2 cellular contexts compared by ENCODE assay signal in the genomic region with DNA sequence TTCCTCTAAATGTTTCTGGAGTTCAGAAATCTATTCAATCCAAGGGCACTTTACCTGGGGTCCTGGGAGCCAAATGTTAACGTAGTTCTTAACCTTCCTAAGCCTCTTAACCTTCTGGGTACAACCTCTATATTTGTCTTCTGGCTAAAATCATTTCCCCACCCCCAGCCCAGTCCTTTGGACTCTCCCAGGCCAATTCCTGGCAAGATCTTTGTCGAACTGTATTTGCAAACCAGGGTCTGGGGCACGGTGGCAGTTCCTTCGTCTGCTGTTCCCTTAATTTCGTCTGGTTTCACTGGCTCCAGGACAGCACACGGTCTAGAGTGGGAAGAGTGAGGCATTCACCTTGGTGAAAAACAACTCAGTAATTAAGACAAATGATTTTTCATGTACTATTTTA.
TF ChIP-seq lines count a peak whose summit lies in the region.

No MANE protein-coding gene starts in this region.

TF ChIP-seq in A549, 52 proteins besides CTCF, POLR2A, EP300 and RAD21:
- no peak for TF ChIP-seq RCOR1 (IDR thresholded peaks at IDR 0.05; ENCODE audit: low read depth, low read length)
- no peak for TF ChIP-seq CBX2 (IDR thresholded peaks at IDR 0.05; ENCODE audit: borderline replicate concordance, low read depth)
- TF ChIP-seq CBX8 (IDR thresholded peaks at IDR 0.05): no peak
- TF ChIP-seq TFCP2L1 (CRISPR knock-in tag; IDR thresholded peaks at IDR 0.05): no peak
- TF ChIP-seq ZNF302 (CRISPR knock-in tag; IDR thresholded peaks at IDR 0.05): no peak
- TF ChIP-seq, protein P1, sequence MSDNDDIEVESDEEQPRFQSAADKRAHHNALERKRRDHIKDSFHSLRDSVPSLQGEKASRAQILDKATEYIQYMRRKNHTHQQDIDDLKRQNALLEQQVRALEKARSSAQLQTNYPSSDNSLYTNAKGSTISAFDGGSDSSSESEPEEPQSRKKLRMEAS (IDR thresholded peaks at IDR 0.05): no peak
- TF ChIP-seq HOXB5 (CRISPR knock-in tag; IDR thresholded peaks at IDR 0.05): no peak
- TF ChIP-seq MYC (IDR thresholded peaks at IDR 0.05; ENCODE audit: borderline replicate concordance, low read length): no peak
- no peak for TF ChIP-seq FOSB (CRISPR knock-in tag; IDR thresholded peaks at IDR 0.05)
- TF ChIP-seq, protein P2, sequence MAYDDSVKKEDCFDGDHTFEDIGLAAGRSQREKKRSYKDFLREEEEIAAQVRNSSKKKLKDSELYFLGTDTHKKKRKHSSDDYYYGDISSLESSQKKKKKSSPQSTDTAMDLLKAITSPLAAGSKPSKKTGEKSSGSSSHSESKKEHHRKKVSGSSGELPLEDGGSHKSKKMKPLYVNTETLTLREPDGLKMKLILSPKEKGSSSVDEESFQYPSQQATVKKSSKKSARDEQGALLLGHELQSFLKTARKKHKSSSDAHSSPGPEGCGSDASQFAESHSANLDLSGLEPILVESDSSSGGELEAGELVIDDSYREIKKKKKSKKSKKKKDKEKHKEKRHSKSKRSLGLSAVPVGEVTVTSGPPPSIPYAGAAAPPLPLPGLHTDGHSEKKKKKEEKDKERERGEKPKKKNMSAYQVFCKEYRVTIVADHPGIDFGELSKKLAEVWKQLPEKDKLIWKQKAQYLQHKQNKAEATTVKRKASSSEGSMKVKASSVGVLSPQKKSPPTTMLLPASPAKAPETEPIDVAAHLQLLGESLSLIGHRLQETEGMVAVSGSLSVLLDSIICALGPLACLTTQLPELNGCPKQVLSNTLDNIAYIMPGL (CRISPR knock-in tag; IDR thresholded peaks at IDR 0.05; ENCODE audit: borderline replicate concordance): no peak
- TF ChIP-seq, protein P3, sequence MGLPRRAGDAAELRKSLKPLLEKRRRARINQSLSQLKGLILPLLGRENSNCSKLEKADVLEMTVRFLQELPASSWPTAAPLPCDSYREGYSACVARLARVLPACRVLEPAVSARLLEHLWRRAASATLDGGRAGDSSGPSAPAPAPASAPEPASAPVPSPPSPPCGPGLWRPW (IDR thresholded peaks at IDR 0.05): no peak
- no peak for TF ChIP-seq SREBF2 (IDR thresholded peaks at IDR 0.05)
- TF ChIP-seq, protein P4, sequence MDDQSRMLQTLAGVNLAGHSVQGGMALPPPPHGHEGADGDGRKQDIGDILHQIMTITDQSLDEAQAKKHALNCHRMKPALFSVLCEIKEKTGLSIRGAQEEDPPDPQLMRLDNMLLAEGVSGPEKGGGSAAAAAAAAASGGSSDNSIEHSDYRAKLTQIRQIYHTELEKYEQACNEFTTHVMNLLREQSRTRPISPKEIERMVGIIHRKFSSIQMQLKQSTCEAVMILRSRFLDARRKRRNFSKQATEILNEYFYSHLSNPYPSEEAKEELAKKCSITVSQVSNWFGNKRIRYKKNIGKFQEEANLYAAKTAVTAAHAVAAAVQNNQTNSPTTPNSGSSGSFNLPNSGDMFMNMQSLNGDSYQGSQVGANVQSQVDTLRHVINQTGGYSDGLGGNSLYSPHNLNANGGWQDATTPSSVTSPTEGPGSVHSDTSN (IDR thresholded peaks at IDR 0.05): no peak
- TF ChIP-seq, protein P5, sequence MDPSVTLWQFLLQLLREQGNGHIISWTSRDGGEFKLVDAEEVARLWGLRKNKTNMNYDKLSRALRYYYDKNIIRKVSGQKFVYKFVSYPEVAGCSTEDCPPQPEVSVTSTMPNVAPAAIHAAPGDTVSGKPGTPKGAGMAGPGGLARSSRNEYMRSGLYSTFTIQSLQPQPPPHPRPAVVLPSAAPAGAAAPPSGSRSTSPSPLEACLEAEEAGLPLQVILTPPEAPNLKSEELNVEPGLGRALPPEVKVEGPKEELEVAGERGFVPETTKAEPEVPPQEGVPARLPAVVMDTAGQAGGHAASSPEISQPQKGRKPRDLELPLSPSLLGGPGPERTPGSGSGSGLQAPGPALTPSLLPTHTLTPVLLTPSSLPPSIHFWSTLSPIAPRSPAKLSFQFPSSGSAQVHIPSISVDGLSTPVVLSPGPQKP (IDR thresholded peaks at IDR 0.05; ENCODE audit: low read depth, low read length): no peak
- TF ChIP-seq, protein P6, sequence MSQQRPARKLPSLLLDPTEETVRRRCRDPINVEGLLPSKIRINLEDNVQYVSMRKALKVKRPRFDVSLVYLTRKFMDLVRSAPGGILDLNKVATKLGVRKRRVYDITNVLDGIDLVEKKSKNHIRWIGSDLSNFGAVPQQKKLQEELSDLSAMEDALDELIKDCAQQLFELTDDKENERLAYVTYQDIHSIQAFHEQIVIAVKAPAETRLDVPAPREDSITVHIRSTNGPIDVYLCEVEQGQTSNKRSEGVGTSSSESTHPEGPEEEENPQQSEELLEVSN (IDR thresholded peaks at IDR 0.05; ENCODE audit: borderline replicate concordance, low read depth): no peak
TF ChIP-seq in A549: peak in this region for 0.

TF ChIP-seq in HepG2, 621 proteins besides CTCF, POLR2A, EP300 and RAD21:
- TF ChIP-seq MEIS1 (CRISPR knock-in tag; IDR thresholded peaks at IDR 0.05; ENCODE audit: borderline replicate concordance) (no peak), SMC3 (IDR thresholded peaks at IDR 0.05; ENCODE audit: low read length) (no peak), ZNF354B (CRISPR knock-in tag; IDR thresholded peaks at IDR 0.05) (no peak), CEBPG (CRISPR knock-in tag; IDR thresholded peaks at IDR 0.05) (no peak), HCFC1 (IDR thresholded peaks at IDR 0.05; ENCODE audit: low read depth, low read length) (no peak), ZNF350 (CRISPR knock-in tag; IDR thresholded peaks at IDR 0.05; ENCODE audit: borderline replicate concordance, low read depth) (no peak), ZNF564 (CRISPR knock-in tag; IDR thresholded peaks at IDR 0.05) (no peak), KDM5B (CRISPR knock-in tag; IDR thresholded peaks at IDR 0.05; ENCODE audit: borderline replicate concordance) (no peak), MAZ (IDR thresholded peaks at IDR 0.05; ENCODE audit: borderline replicate concordance, low read depth, low read length) (no peak), MAZ (CRISPR knock-in tag; IDR thresholded peaks at IDR 0.05; ENCODE audit: low read depth) (no peak), YEATS4 (CRISPR knock-in tag; IDR thresholded peaks at IDR 0.05; ENCODE audit: borderline replicate concordance) (0 out of 2 replicates have a peak, but pooled peaks have one; percentile 1), MAFG (CRISPR knock-in tag; IDR thresholded peaks at IDR 0.05) (no peak), AGO1 (IDR thresholded peaks at IDR 0.05; ENCODE audit: low read depth, low read length, poor library complexity, severe bottlenecking) (no peak), ZFYVE20 (CRISPR knock-in tag; IDR thresholded peaks at IDR 0.05; ENCODE audit: borderline replicate concordance, low read depth) (no peak), HNF4G (IDR thresholded peaks at IDR 0.05; ENCODE audit: borderline replicate concordance, low read depth, low read length) (peak; percentile 38; the same call in 1 of the 2 replicates), HNF4G (CRISPR knock-in tag; IDR thresholded peaks at IDR 0.05; ENCODE audit: borderline replicate concordance, low read depth) (no peak), YEATS2 (CRISPR knock-in tag; IDR thresholded peaks at IDR 0.05; ENCODE audit: borderline replicate concordance) (no peak), ETV5 (CRISPR knock-in tag; IDR thresholded peaks at IDR 0.05; ENCODE audit: borderline replicate concordance) (no peak), GZF1 (CRISPR knock-in tag; IDR thresholded peaks at IDR 0.05) (no peak), ASH2L (IDR thresholded peaks at IDR 0.05; ENCODE audit: insufficient read length, low read depth, low read length) (peak; percentile 4), ZFY (CRISPR knock-in tag; IDR thresholded peaks at IDR 0.05) (no peak), HNF4A (CRISPR knock-in tag; IDR thresholded peaks at IDR 0.05) (0 out of 2 replicates have a peak, but pooled peaks have one; percentile 17)
- TF ChIP-seq, protein P7, sequence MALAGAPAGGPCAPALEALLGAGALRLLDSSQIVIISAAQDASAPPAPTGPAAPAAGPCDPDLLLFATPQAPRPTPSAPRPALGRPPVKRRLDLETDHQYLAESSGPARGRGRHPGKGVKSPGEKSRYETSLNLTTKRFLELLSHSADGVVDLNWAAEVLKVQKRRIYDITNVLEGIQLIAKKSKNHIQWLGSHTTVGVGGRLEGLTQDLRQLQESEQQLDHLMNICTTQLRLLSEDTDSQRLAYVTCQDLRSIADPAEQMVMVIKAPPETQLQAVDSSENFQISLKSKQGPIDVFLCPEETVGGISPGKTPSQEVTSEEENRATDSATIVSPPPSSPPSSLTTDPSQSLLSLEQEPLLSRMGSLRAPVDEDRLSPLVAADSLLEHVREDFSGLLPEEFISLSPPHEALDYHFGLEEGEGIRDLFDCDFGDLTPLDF (CRISPR knock-in tag; IDR thresholded peaks at IDR 0.05): no peak
- TF ChIP-seq, protein P8, sequence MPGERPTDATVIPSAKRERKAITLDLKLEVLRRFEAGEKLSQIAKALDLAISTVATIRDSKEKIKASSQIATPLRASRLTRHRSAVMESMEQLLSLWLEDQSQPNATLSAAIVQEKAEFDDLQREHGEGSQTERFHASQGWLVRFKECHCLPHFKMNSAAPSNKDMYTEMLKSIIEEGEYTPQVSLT (CRISPR knock-in tag; IDR thresholded peaks at IDR 0.05; ENCODE audit: borderline replicate concordance, low read depth): no peak
- TF ChIP-seq, protein P9, sequence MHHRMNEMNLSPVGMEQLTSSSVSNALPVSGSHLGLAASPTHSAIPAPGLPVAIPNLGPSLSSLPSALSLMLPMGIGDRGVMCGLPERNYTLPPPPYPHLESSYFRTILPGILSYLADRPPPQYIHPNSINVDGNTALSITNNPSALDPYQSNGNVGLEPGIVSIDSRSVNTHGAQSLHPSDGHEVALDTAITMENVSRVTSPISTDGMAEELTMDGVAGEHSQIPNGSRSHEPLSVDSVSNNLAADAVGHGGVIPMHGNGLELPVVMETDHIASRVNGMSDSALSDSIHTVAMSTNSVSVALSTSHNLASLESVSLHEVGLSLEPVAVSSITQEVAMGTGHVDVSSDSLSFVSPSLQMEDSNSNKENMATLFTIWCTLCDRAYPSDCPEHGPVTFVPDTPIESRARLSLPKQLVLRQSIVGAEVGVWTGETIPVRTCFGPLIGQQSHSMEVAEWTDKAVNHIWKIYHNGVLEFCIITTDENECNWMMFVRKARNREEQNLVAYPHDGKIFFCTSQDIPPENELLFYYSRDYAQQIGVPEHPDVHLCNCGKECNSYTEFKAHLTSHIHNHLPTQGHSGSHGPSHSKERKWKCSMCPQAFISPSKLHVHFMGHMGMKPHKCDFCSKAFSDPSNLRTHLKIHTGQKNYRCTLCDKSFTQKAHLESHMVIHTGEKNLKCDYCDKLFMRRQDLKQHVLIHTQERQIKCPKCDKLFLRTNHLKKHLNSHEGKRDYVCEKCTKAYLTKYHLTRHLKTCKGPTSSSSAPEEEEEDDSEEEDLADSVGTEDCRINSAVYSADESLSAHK (CRISPR knock-in tag; IDR thresholded peaks at IDR 0.05; ENCODE audit: borderline replicate concordance): no peak
- TF ChIP-seq, protein P2 (CRISPR knock-in tag; IDR thresholded peaks at IDR 0.05; ENCODE audit: borderline replicate concordance in 1 of 2, low read depth in 1 of 2): no peak
- TF ChIP-seq, protein P10, sequence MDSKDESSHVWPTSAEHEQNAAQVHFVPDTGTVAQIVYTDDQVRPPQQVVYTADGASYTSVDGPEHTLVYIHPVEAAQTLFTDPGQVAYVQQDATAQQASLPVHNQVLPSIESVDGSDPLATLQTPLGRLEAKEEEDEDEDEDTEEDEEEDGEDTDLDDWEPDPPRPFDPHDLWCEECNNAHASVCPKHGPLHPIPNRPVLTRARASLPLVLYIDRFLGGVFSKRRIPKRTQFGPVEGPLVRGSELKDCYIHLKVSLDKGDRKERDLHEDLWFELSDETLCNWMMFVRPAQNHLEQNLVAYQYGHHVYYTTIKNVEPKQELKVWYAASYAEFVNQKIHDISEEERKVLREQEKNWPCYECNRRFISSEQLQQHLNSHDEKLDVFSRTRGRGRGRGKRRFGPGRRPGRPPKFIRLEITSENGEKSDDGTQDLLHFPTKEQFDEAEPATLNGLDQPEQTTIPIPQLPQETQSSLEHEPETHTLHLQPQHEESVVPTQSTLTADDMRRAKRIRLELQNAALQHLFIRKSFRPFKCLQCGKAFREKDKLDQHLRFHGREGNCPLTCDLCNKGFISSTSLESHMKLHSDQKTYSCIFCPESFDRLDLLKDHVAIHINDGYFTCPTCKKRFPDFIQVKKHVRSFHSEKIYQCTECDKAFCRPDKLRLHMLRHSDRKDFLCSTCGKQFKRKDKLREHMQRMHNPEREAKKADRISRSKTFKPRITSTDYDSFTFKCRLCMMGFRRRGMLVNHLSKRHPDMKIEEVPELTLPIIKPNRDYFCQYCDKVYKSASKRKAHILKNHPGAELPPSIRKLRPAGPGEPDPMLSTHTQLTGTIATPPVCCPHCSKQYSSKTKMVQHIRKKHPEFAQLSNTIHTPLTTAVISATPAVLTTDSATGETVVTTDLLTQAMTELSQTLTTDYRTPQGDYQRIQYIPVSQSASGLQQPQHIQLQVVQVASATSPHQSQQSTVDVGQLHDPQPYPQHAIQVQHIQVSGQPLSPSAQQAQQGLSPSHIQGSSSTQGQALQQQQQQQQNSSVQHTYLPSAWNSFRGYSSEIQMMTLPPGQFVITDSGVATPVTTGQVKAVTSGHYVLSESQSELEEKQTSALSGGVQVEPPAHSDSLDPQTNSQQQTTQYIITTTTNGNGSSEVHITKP (CRISPR knock-in tag; IDR thresholded peaks at IDR 0.05; ENCODE audit: low read depth): peak; percentile 66; the same call in 1 of the 2 replicates
TF ChIP-seq in HepG2: peak in this region for 5.
